ENCODE assay signal across 11 cellular contexts in genomic region chr7:114979388-114979787, GRCh38. TPM values are rescaled to one million over a fixed set of nuclear protein-coding genes. Genes with fewer than 3 reads are reported as not detected.
DNase-seq lines count a peak whose midpoint lies in the region; ATAC-seq and TF ChIP-seq lines count a peak whose summit lies in the region.
"Had no signal": no experiment of that assay in that cellular context is flagged by ENCODE, and none has a peak within 500 bp of the region (broad histone marks: within the 10 kb centered on the region; RNA-seq: fewer than 3 reads in every experiment).

No MANE protein-coding gene starts in this region.

- H3K27me3 ChIP-seq in upper lobe of right lung = no peaks in the 10 kb centered on the region

- TF ChIP-seq CTCF in astrocyte of the spinal cord (IDR thresholded peaks at IDR 0.05; ENCODE audit: low read depth, low read length) (no peak), upper lobe of right lung (IDR thresholded peaks at IDR 0.05) (no peak), CD14-positive monocyte (IDR thresholded peaks at IDR 0.05) (no peak)

- H3K4me3 ChIP-seq in astrocyte of the spinal cord (ENCODE audit: low read depth, low read length) (no peak overlapping the region), upper lobe of right lung (no peak overlapping the region)

- in situ Hi-C loops in astrocyte of the spinal cord (cut with HindIII; ENCODE audit: low sequenced_read_pairs) = no loop called here

- no peaks in the 10 kb centered on the region for H3K27me3 Mint-ChIP-seq in naive thymus-derived CD8-positive, alpha-beta T cell
- no peaks in the 10 kb centered on the region for H3K27me3 Mint-ChIP-seq in CD14-positive monocyte (ENCODE audit: low read depth in 3 of 3)

- ATAC-seq in HG02642 (IDR thresholded peaks at IDR 0.05; ENCODE audit: poor library complexity, unreplicated experiment) (peak; percentile 47), upper lobe of right lung (peak; percentile 85)
- ATAC-seq in naive thymus-derived CD8-positive, alpha-beta T cell = no peak

- H3K4me1 ChIP-seq in upper lobe of right lung = peaks cover 20% of the 10 kb centered on the region

- H3K9me3 Mint-ChIP-seq in naive thymus-derived CD8-positive, alpha-beta T cell = no peaks in the 10 kb centered on the region
- no peaks in the 10 kb centered on the region for H3K9me3 Mint-ChIP-seq in CD14-positive monocyte
- H3K9me3 Mint-ChIP-seq: neural crest cell had no signal

- H3K36me3 ChIP-seq in upper lobe of right lung = peaks cover 7% of the 10 kb centered on the region

- intact Hi-C loops in upper lobe of right lung (cut with DNase I) = no loop called here
- intact Hi-C loops in CD14-positive monocyte (cut with micrococcal nuclease) = no loop called here

- DNase-seq in astrocyte of the spinal cord (ENCODE audit: low read depth, low spot score) (peak; percentile 61), iris pigment epithelial cell (ENCODE audit: low read depth) (peak; percentile 92), upper lobe of right lung (no peak), GM03348 (ENCODE audit: low spot score) (no peak), CD14-positive monocyte (ENCODE audit: low spot score) (no peak)
- DNase-seq in naive thymus-derived CD8-positive, alpha-beta T cell = no peak
- DNase-seq: activated CD8-positive, alpha-beta memory T cell treated with anti-CD3 and anti-CD28 coated beads, Interleukin-2, amount 50 U/mL, for 4 hours; caudate nucleus; NCI-H510A treated with DMSO at 0.1 percent for 48 hours had no signal

- no peak overlapping the region for H3K27ac ChIP-seq in upper lobe of right lung

- H3K27ac Mint-ChIP-seq in naive thymus-derived CD8-positive, alpha-beta T cell = peak overlapping the region in 1 of 10 donors; percentile 23
- H3K27ac Mint-ChIP-seq in CD14-positive monocyte = peak overlapping the region in 2 of 7 donors; percentile 14 to 60

- H3K36me3 Mint-ChIP-seq in naive thymus-derived CD8-positive, alpha-beta T cell = peaks cover 20 to 56% (median 33%) of the 10 kb centered on the region in 3 donors
- peaks cover 25 to 35% of the 10 kb centered on the region in 2 donors for H3K36me3 Mint-ChIP-seq in CD14-positive monocyte

- H3K9me3 ChIP-seq in upper lobe of right lung = no peaks in the 10 kb centered on the region

- peaks cover 0 to 52% (median 26%) of the 10 kb centered on the region in 4 donors for H3K4me1 Mint-ChIP-seq in naive thymus-derived CD8-positive, alpha-beta T cell
- peaks cover 28% of the 10 kb centered on the region for H3K4me1 Mint-ChIP-seq in CD14-positive monocyte

- POLR2A ChIA-PET in naive thymus-derived CD8-positive, alpha-beta T cell (lab: Charles Lee) = interaction anchor here (1.2 kb wide), 1 partner anchor 56 kb away, joined by 4 read pairs; no protein-coding TSS in a partner anchor

- H3K4me3 Mint-ChIP-seq in naive thymus-derived CD8-positive, alpha-beta T cell = peak overlapping the region in 1 of 10 donors; percentile 17
- H3K4me3 Mint-ChIP-seq in CD14-positive monocyte = no peak overlapping the region
- H3K4me3 Mint-ChIP-seq: neural crest cell had no signal

RNA-seq across cellular contexts. Expression of gene MDFIC, which starts 57.5 kb away (rescaled TPM):
- total RNA-seq in upper lobe of right lung = 39.0 TPM
- 10 to 100 TPM; 22.1 to 27.8 TPM for total RNA-seq in naive thymus-derived CD8-positive, alpha-beta T cell
- polyA plus RNA-seq in naive thymus-derived CD8-positive, alpha-beta T cell = 10 to 100 TPM; 41.5 to 66.5 (median 56.6) TPM
- polyA plus RNA-seq in CD14-positive monocyte = 10 to 100 TPM; 19.9 to 30.0 TPM

Comparison
In these comparisons a context has a peak if more than half of its experiments do, and no peak if none do; other contexts are left out.
1. ATAC-seq: peak in HG02642 (single experiment) and upper lobe of right lung (single experiment); none in naive thymus-derived CD8-positive, alpha-beta T cell (0 of 2).
2. DNase-seq: peak in astrocyte of the spinal cord (single experiment) and iris pigment epithelial cell (single experiment); none in upper lobe of right lung (single experiment), GM03348 (single experiment), naive thymus-derived CD8-positive, alpha-beta T cell (0 of 10) and CD14-positive monocyte (single experiment).